ENCODE assay signal across 1 cellular context in genomic region chr18:51070545-51070944, GRCh38.
A peak's percentile ranks its signal among the peaks of the same experiment; 100 is the strongest.
TF ChIP-seq lines count a peak whose summit lies in the region.

No MANE protein-coding gene starts in this region.

TF ChIP-seq in SK-N-SH treated with all-trans-retinoic acid at 6 μM for 48 hours, 23 proteins besides CTCF, POLR2A, EP300 and RAD21 (continued from another document):
- TF ChIP-seq POU6F1 (CRISPR knock-in tag; IDR thresholded peaks at IDR 0.05; ENCODE audit: borderline replicate concordance, low read depth) (no peak), ZNF70 (CRISPR knock-in tag; IDR thresholded peaks at IDR 0.05) (no peak), ISL1 (CRISPR knock-in tag; IDR thresholded peaks at IDR 0.05) (0 out of 2 replicates have a peak, but pooled peaks have one; percentile 26), ZFP3 (CRISPR knock-in tag; IDR thresholded peaks at IDR 0.05) (no peak), CREB5 (CRISPR knock-in tag; IDR thresholded peaks at IDR 0.05; ENCODE audit: low read depth) (no peak)
